Comparison of ENCODE assay signal across 8 cellular contexts in genomic region chr19:1605236-1606137, GRCh38. TPM values are rescaled to one million over a fixed set of nuclear protein-coding genes. Genes with fewer than 3 reads are reported as not detected.
DNase-seq lines count a peak whose midpoint lies in the region; ATAC-seq and TF ChIP-seq lines count a peak whose summit lies in the region.

Gene UQCR11 (minus strand): TSS chr19:1605462. CDS start chr19:1605409, 53 bp downstream.

- DNase-seq in AG09309 (ENCODE audit: low read depth) (peak; percentile 92), NCI-H345 (lab: John Stamatoyannopoulos, UW) (peak; percentile 94), activated B cell treated with CpG ODN at 0.5 μM for 24 hours (peak; percentile 87), caudate nucleus (lab: John Stamatoyannopoulos, UW) (peak; percentile 69 to 97 (median 94)), inferior parietal cortex (ENCODE audit: extremely low spot score) (peak; percentile 94), spleen (peak; percentile 98)

- CTCF ChIA-PET in activated B cell treated with CpG ODN at 0.5 μM for 24 hours (lab: Charles Lee), result interaction anchor here (1.5 kb wide), 1 partner anchor 67 kb away, joined by 8 read pairs; no protein-coding TSS in a partner anchor

- no peaks in the 10 kb centered on the region for H3K27me3 ChIP-seq in spleen (replicated peaks in 1 of 7)

- peaks cover 0 to 41% (median 0%) of the 10 kb centered on the region in 6 donors for H3K36me3 ChIP-seq in spleen

- H3K27ac ChIP-seq in caudate nucleus (ENCODE audit: low read depth, low read length) (peak within 1 kb of the TSS; percentile 95), spleen (peak within 1 kb of the TSS; percentile 80 to 95 (median 94))

- 0 to 1% (median 0%) methylated on average over 48 to 79 of the region's 79 CpGs for WGBS in spleen, 5 donors

- in situ Hi-C loops in GM18951 (cut with MboI; ENCODE audit: low sequenced_read_pairs, unreplicated experiment), result no loop called here

- POLR2A ChIA-PET in activated B cell treated with CpG ODN at 0.5 μM for 24 hours (lab: Charles Lee), result interaction anchor here (0.6 to 7.6 kb wide), 19 partner anchors 10 to 539 kb away, joined by 3 to 88 read pairs (median 4); partner anchors contain the start of genes ARHGAP45, CIRBP, MBD3 and TCF3

- H3K4me1 Mint-ChIP-seq in activated B cell treated with CpG ODN at 0.5 μM for 24 hours, result peaks cover 49% of the 10 kb centered on the region

- H3K4me3 ChIP-seq in AG09309 (ENCODE audit: control insufficient read depth, low read depth, low read length), result peak within 1 kb of the TSS; percentile 97
- H3K4me3 ChIP-seq in spleen, result peak within 1 kb of the TSS; percentile 81 to 100 (median 96)

- H3K4me1 ChIP-seq in spleen, result peaks cover 36 to 94% (median 61%) of the 10 kb centered on the region in 6 donors

- peak within 1 kb of the TSS; percentile 96 for H3K27ac Mint-ChIP-seq in activated B cell treated with CpG ODN at 0.5 μM for 24 hours

- ATAC-seq in HG03196 (IDR thresholded peaks at IDR 0.05; ENCODE audit: unreplicated experiment) (peak; percentile 86), activated B cell treated with CpG ODN at 0.5 μM for 24 hours (ENCODE audit: low read depth) (peak; percentile 88)

- H3K36me3 Mint-ChIP-seq in activated B cell treated with CpG ODN at 0.5 μM for 24 hours (ENCODE audit: low read depth), result peaks cover 16% of the 10 kb centered on the region

- intact Hi-C loops in activated B cell treated with CpG ODN at 0.5 μM for 24 hours (cut with micrococcal nuclease) (loop anchor here (1.0 kb wide), 6 partner anchors 13 to 330 kb away; partner anchors contain the start of genes ATP8B3, FAM174C, MBD3 and TCF3), spleen (cut with DNase I; ENCODE audit: low total_unique reads) (loop anchor here (5.0 kb wide), 1 partner anchor 47 kb away; the partner anchor contains the start of gene TCF3)

- no peaks in the 10 kb centered on the region for H3K9me3 Mint-ChIP-seq in activated B cell treated with CpG ODN at 0.5 μM for 24 hours

- H3K27me3 Mint-ChIP-seq in activated B cell treated with CpG ODN at 0.5 μM for 24 hours, result no peaks in the 10 kb centered on the region

- peak; percentile 70 for TF ChIP-seq CTCF in AG09309 (IDR thresholded peaks at IDR 0.05; ENCODE audit: control insufficient read depth, insufficient read depth, low read depth, low read length, missing control alignments)
- TF ChIP-seq CTCF in activated B cell treated with CpG ODN at 0.5 μM for 24 hours (IDR thresholded peaks at IDR 0.05), result no peak
- TF ChIP-seq CTCF in spleen (IDR thresholded peaks at IDR 0.05 in 8 of 11, conservative IDR thresholded peaks at IDR 0.05 in 3 of 11), result peak in 10 of 11 experiments; percentile 37 to 65 (median 58)

- no peaks in the 10 kb centered on the region for H3K9me3 ChIP-seq in spleen

- TF ChIP-seq POLR2A in GM18951 (IDR thresholded peaks at IDR 0.05; ENCODE audit: extremely low read depth, insufficient read depth, insufficient read length) (peak; percentile 79), spleen (IDR thresholded peaks at IDR 0.05) (peak in 1 of 3 donors; percentile 9)

- peak within 1 kb of the TSS; percentile 93 for H3K4me3 Mint-ChIP-seq in activated B cell treated with CpG ODN at 0.5 μM for 24 hours

RNA-seq across cellular contexts. Expression of gene UQCR11, which starts in this region (rescaled TPM):
- total RNA-seq in activated B cell treated with CpG ODN at 0.5 μM for 24 hours, result 117 and 141 TPM in 2 replicates
- 100 to 1,000 TPM in 4 of 7 donors, 10 to 100 TPM in 3; 40.9 to 165 (median 129) TPM for total RNA-seq in spleen
- polyA plus RNA-seq in spleen, result 100 to 1,000 TPM in 2 of 3 donors, 10 to 100 TPM in 1; 93.4 to 153 (median 145) TPM

Comparison
In these comparisons a context has a peak if more than half of its experiments do, and no peak if none do; other contexts are left out.
1. Peak in every context shown above with its lines: DNase-seq, ATAC-seq, H3K4me3 ChIP-seq and H3K27ac ChIP-seq.